8 cellular contexts compared by ENCODE assay signal in the genomic region with DNA sequence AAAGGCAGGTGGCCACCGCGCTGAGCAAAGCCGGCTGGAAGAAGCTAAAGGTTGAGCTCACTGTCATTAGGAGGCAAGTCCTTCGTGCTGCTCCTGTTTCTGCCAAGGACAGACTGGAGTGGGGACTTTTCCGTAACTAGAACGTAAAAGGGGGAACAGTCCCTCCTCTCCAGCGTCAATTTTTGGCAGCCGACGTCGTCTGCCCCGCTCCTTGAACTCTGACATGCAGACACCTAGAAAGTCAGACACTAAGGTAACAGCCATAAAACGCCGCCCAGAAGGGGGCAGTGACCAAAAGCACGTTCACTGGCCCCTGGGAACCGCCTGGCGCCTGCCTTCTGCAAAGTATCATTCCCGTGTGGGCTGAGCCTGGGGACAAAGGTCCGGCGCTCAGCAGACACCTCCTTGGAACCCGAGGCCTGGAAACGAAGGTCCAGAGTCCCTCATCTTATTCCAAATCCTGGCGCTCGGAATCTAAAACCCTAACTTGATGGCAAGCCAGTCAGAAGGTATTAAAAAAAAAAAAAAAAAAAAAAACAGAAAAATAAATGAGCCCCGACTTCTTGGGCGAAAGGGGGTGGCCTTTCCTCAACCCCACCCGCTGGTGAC. TPM values are rescaled to one million over a fixed set of nuclear protein-coding genes. Genes with fewer than 3 reads are reported as not detected.
A peak's percentile ranks its signal among the peaks of the same experiment; 100 is the strongest.
DNase-seq lines count a peak whose midpoint lies in the region; ATAC-seq and TF ChIP-seq lines count a peak whose summit lies in the region.

No MANE protein-coding gene starts in this region.

- peaks cover 11% of the 10 kb centered on the region for H3K4me1 ChIP-seq in CD8-positive, alpha-beta memory T cell (ENCODE audit: insufficient read depth, low read length)
- peaks cover 25% of the 10 kb centered on the region for H3K4me1 ChIP-seq in adipocyte (ENCODE audit: control insufficient read depth, insufficient read depth, low read length)
- peaks cover 32% of the 10 kb centered on the region for H3K4me1 ChIP-seq in hepatocyte (ENCODE audit: insufficient read depth)
- H3K4me1 ChIP-seq in sigmoid colon: peaks cover 0 to 39% (median 33%) of the 10 kb centered on the region in 4 donors

- CTCF ChIA-PET in CD8-positive, alpha-beta memory T cell (lab: Charles Lee): interaction anchor here (1.0 to 11.6 kb wide), 6 partner anchors 9 to 97 kb away, joined by 3 to 173 read pairs (median 38); a partner anchor contains a TSS

- peak overlapping the region; percentile 92 for H3K4me2 ChIP-seq in hepatocyte

- TF ChIP-seq EP300 in sigmoid colon (IDR thresholded peaks at IDR 0.05): no peak

- ATAC-seq in HG02981 (IDR thresholded peaks at IDR 0.05; ENCODE audit: unreplicated experiment): peak; percentile 32
- ATAC-seq in GM19328 (IDR thresholded peaks at IDR 0.05; ENCODE audit: unreplicated experiment): no peak
- no peak for ATAC-seq in GM18907 (IDR thresholded peaks at IDR 0.05; ENCODE audit: unreplicated experiment)

- peak overlapping the region; percentile 83 for H2AFZ ChIP-seq in hepatocyte

- peak overlapping the region; percentile 82 to 97 (median 87) for H3K4me3 Mint-ChIP-seq in CD8-positive, alpha-beta memory T cell

- peak in 4 of 5 donors; percentile 10 to 57 (median 28) for DNase-seq in CD8-positive, alpha-beta memory T cell
- DNase-seq in RPMI7951 (ENCODE audit: low read depth): peak; percentile 63
- DNase-seq in adipocyte (ENCODE audit: low read depth): peak; percentile 70
- DNase-seq in hepatocyte (ENCODE audit: low spot score): peak; percentile 89
- peak; percentile 85 for DNase-seq in sigmoid colon

- H3K36me3 ChIP-seq in CD8-positive, alpha-beta memory T cell (ENCODE audit: insufficient read depth, low read length): no peaks in the 10 kb centered on the region
- H3K36me3 ChIP-seq in adipocyte (ENCODE audit: control insufficient read depth, insufficient read depth, low read length, severe bottlenecking) (peaks cover 17% of the 10 kb centered on the region), hepatocyte (replicated peaks; ENCODE audit: insufficient read depth, low read depth) (no peaks in the 10 kb centered on the region), sigmoid colon (no peaks in the 10 kb centered on the region)

- TF ChIP-seq CTCF in hepatocyte (IDR thresholded peaks at IDR 0.05; ENCODE audit: poor library complexity) (peak; percentile 39), sigmoid colon (IDR thresholded peaks at IDR 0.05) (no peak)

- H3K79me2 ChIP-seq in hepatocyte: peaks cover 39% of the 10 kb centered on the region

- H3K9me3 ChIP-seq in CD8-positive, alpha-beta memory T cell (ENCODE audit: low read length): no peaks in the 10 kb centered on the region
- H3K9me3 ChIP-seq in adipocyte (ENCODE audit: control insufficient read depth, low read length) (no peaks in the 10 kb centered on the region), hepatocyte (ENCODE audit: low read depth) (no peaks in the 10 kb centered on the region), sigmoid colon (no peaks in the 10 kb centered on the region)

- no peak for TF ChIP-seq POLR2A in sigmoid colon (IDR thresholded peaks at IDR 0.05)

- no peak overlapping the region for H3K27ac ChIP-seq in CD8-positive, alpha-beta memory T cell (ENCODE audit: low read depth, low read length)
- H3K27ac ChIP-seq in hepatocyte (peak overlapping the region; percentile 98), sigmoid colon (peak overlapping the region; percentile 92 to 99 (median 98))

- peak overlapping the region; percentile 86 for H3K4me3 ChIP-seq in CD8-positive, alpha-beta memory T cell (ENCODE audit: low read length)
- H3K4me3 ChIP-seq in adipocyte (ENCODE audit: low read length) (peak overlapping the region; percentile 86), hepatocyte (peak overlapping the region; percentile 79), sigmoid colon (peak overlapping the region; percentile 68 to 93 (median 80))

- H3K27me3 Mint-ChIP-seq in CD8-positive, alpha-beta memory T cell: peaks cover 0 to 10% of the 10 kb centered on the region in 2 donors

- POLR2A ChIA-PET in CD8-positive, alpha-beta memory T cell (lab: Charles Lee): interaction anchor here (2.0 kb wide), 1 partner anchor 15 kb away, joined by 9 read pairs; a partner anchor contains a TSS

- H3K36me3 Mint-ChIP-seq in CD8-positive, alpha-beta memory T cell: peaks cover 0 to 1% (median 0%) of the 10 kb centered on the region in 3 donors

- no peaks in the 10 kb centered on the region for H3K9me2 ChIP-seq in hepatocyte (replicated peaks; ENCODE audit: insufficient read depth)

- H3K27me3 ChIP-seq in CD8-positive, alpha-beta memory T cell (ENCODE audit: insufficient read depth, low read length, poor library complexity, severe bottlenecking): no peaks in the 10 kb centered on the region
- no peaks in the 10 kb centered on the region for H3K27me3 ChIP-seq in adipocyte (replicated peaks; ENCODE audit: control insufficient read depth, insufficient read depth, low read length)
- no peaks in the 10 kb centered on the region for H3K27me3 ChIP-seq in hepatocyte
- H3K27me3 ChIP-seq in sigmoid colon: no peaks in the 10 kb centered on the region

- H3K9ac ChIP-seq in adipocyte (ENCODE audit: low read length): peak overlapping the region; percentile 97

- peak overlapping the region in 5 of 8 donors; percentile 21 to 87 (median 69) for H3K27ac Mint-ChIP-seq in CD8-positive, alpha-beta memory T cell

- H3K9me3 Mint-ChIP-seq in CD8-positive, alpha-beta memory T cell: no peaks in the 10 kb centered on the region

- H3K4me1 Mint-ChIP-seq in CD8-positive, alpha-beta memory T cell: peaks cover 11 to 12% (median 11%) of the 10 kb centered on the region in 3 donors

- peaks cover 17% of the 10 kb centered on the region for H4K20me1 ChIP-seq in hepatocyte (ENCODE audit: insufficient read depth, poor library complexity, severe bottlenecking)

- WGBS in hepatocyte (ENCODE audit: low lambda C conversion rate, missing lambda C conversion rate): 4% methylated on average over 23 of the region's 26 CpGs
- WGBS in sigmoid colon, 2 donors: 2 to 7% methylated on average over 26 of the region's 26 CpGs

- intact Hi-C loops in sigmoid colon (cut with DNase I): loop anchor here (2.0 to 5.0 kb wide), 2 partner anchors 48 to 55 kb away; no protein-coding TSS in a partner anchor

RNA-seq across cellular contexts. Expression of a gene that starts 1.1 kb away (rescaled TPM):
- total RNA-seq in CD8-positive, alpha-beta memory T cell: 1 to 10 TPM; 2.3 to 2.5 TPM
- polyA plus RNA-seq in CD8-positive, alpha-beta memory T cell: 0.29 TPM
- 28.8 and 31.6 TPM in 2 replicates for total RNA-seq in RPMI7951 (2014; rRNA removed; shearing (Covaris generic))
- total RNA-seq in hepatocyte (48.5 and 76.8 TPM in 2 replicates), sigmoid colon (100 to 1,000 TPM; 147 to 262 (median 204) TPM)
- polyA plus RNA-seq in hepatocyte (47.8 and 57.6 TPM in 2 replicates), sigmoid colon (10 to 100 TPM; 11.4 to 57.9 (median 14.1) TPM)

RNA-seq across cellular contexts. Expression of a gene that starts 16.0 kb away (rescaled TPM):
- 100 to 1,000 TPM; 262 to 265 TPM for total RNA-seq in CD8-positive, alpha-beta memory T cell
- polyA plus RNA-seq in CD8-positive, alpha-beta memory T cell: 82.8 TPM
- total RNA-seq in RPMI7951 (2014; rRNA removed; shearing (Covaris generic)): 29.4 and 33.0 TPM in 2 replicates
- total RNA-seq in hepatocyte (76.7 and 78.9 TPM in 2 replicates), sigmoid colon (100 to 1,000 TPM; 105 to 163 (median 113) TPM)
- polyA plus RNA-seq in hepatocyte (80.0 and 101 TPM in 2 replicates), sigmoid colon (100 to 1,000 TPM in 2 of 3 donors, 10 to 100 TPM in 1; 66.1 to 210 (median 123) TPM)

RNA-seq across cellular contexts. Expression of a gene that starts 20.2 kb away (rescaled TPM):
- not detected for total RNA-seq in CD8-positive, alpha-beta memory T cell
- not detected for polyA plus RNA-seq in CD8-positive, alpha-beta memory T cell
- total RNA-seq in RPMI7951 (2014; rRNA removed; shearing (Covaris generic)): not detected in 2 replicates
- total RNA-seq in hepatocyte: not detected in 2 replicates
- 0.59 TPM in 1 of 2 replicates, not detected in the other for polyA plus RNA-seq in hepatocyte
- total RNA-seq in sigmoid colon: not detected
- polyA plus RNA-seq in sigmoid colon: not detected

RNA-seq across cellular contexts. Expression of a gene that starts 38.3 kb away (rescaled TPM):
- total RNA-seq in CD8-positive, alpha-beta memory T cell: 10 to 100 TPM; 37.7 to 40.1 TPM
- 1.6 TPM for polyA plus RNA-seq in CD8-positive, alpha-beta memory T cell
- total RNA-seq in RPMI7951 (2014; rRNA removed; shearing (Covaris generic)): 10.9 and 17.6 TPM in 2 replicates
- total RNA-seq in hepatocyte (21.9 and 24.8 TPM in 2 replicates), sigmoid colon (10 to 100 TPM; 24.8 to 28.9 (median 27.4) TPM)
- polyA plus RNA-seq in hepatocyte (12.3 and 12.9 TPM in 2 replicates), sigmoid colon (1 to 10 TPM; 2.5 to 9.5 (median 5.4) TPM)

RNA-seq across cellular contexts. Expression of a gene that starts 48.6 kb away (rescaled TPM):
- total RNA-seq in CD8-positive, alpha-beta memory T cell: 10 to 100 TPM; 50.5 to 50.9 TPM
- polyA plus RNA-seq in CD8-positive, alpha-beta memory T cell: 3.8 TPM
- 27.9 and 30.4 TPM in 2 replicates for total RNA-seq in RPMI7951 (2014; rRNA removed; shearing (Covaris generic))
- total RNA-seq in hepatocyte (8.3 and 9.3 TPM in 2 replicates), sigmoid colon (10 to 100 TPM; 11.5 to 13.6 (median 12.7) TPM)
- polyA plus RNA-seq in hepatocyte (3.0 and 6.2 TPM in 2 replicates), sigmoid colon (1 to 10 TPM in 1 of 3 donors, under 1 TPM in 2; 0.60 to 6.2 (median 0.92) TPM)

Comparison
In these comparisons a context has a peak if more than half of its experiments do, and no peak if none do; other contexts are left out.
1. DNase-seq: peak in every context shown above with its lines; median percentile 89 in hepatocyte; 85 in sigmoid colon; 70 in adipocyte; 63 in RPMI7951; 28 in CD8-positive, alpha-beta memory T cell.